ENCODE assay signal across 14 cellular contexts in genomic region chr6:56356431-56356830, GRCh38.
A peak's percentile ranks its signal among the peaks of the same experiment; 100 is the strongest.
DNase-seq lines count a peak whose midpoint lies in the region; ATAC-seq and TF ChIP-seq lines count a peak whose summit lies in the region.
"Had no signal": no experiment of that assay in that cellular context is flagged by ENCODE, and none has a peak within 500 bp of the region (broad histone marks: within the 10 kb centered on the region; RNA-seq: fewer than 3 reads in every experiment).

No MANE protein-coding gene starts in this region.

- H3K4me1 ChIP-seq in GM23338 (ENCODE audit: insufficient read depth) (no peaks in the 10 kb centered on the region), stomach smooth muscle (ENCODE audit: control insufficient read depth, insufficient read depth, low read length) (peaks cover 14% of the 10 kb centered on the region)

- H3K4me3 ChIP-seq in GM23338 (no peak overlapping the region), fibroblast of pulmonary artery (replicated peaks; ENCODE audit: low read depth, low read length) (no peak overlapping the region), stomach smooth muscle (ENCODE audit: low read length in 2 of 2) (no peak overlapping the region)

- no peaks in the 10 kb centered on the region for H3K9me2 ChIP-seq in GM23338 (ENCODE audit: insufficient read depth)

- H3K27me3 Mint-ChIP-seq in GM23338 (ENCODE audit: insufficient read depth, low read depth, poor library complexity), result no peaks in the 10 kb centered on the region

- H3K36me3 ChIP-seq in GM23338 (ENCODE audit: insufficient read depth) (no peaks in the 10 kb centered on the region), stomach smooth muscle (ENCODE audit: control insufficient read depth in 2 of 2, insufficient read depth in 2 of 2, low read length in 2 of 2) (no peaks in the 10 kb centered on the region)

- TF ChIP-seq CTCF in GM23338 (conservative IDR thresholded peaks at IDR 0.05; ENCODE audit: low read depth in 2 of 2) (no peak), fibroblast of pulmonary artery (IDR thresholded peaks at IDR 0.05; ENCODE audit: low read length, missing control alignments) (no peak)

- H3K27ac ChIP-seq in GM23338 (ENCODE audit: low read depth) (no peak overlapping the region), adipose tissue (ENCODE audit: low read depth, low read length) (peak overlapping the region; percentile 55), stomach smooth muscle (ENCODE audit: low read length) (peak overlapping the region; percentile 3)

- H3K79me2 ChIP-seq in GM23338 (replicated peaks; ENCODE audit: insufficient read depth), result no peaks in the 10 kb centered on the region

- WGBS in adipose tissue, 3 donors, result 38 to 53% (median 47%) methylated on average over 2 of the region's 2 CpGs

- H3K4me3 Mint-ChIP-seq in GM23338, result no peak overlapping the region
- H3K4me3 Mint-ChIP-seq: activated naive CD4-positive, alpha-beta T cell treated with anti-CD3 and anti-CD28 coated beads for 36 hours had no signal

- no peak overlapping the region for H3K4me2 ChIP-seq in GM23338

- no peaks in the 10 kb centered on the region for H4K20me1 ChIP-seq in GM23338 (replicated peaks; ENCODE audit: insufficient read depth)

- H3K9ac ChIP-seq in stomach smooth muscle (ENCODE audit: low read length in 2 of 2), result no peak overlapping the region

- peak; percentile 21 for DNase-seq in GM23338 (ENCODE audit: low spot score)
- peak; percentile 73 for DNase-seq in fibroblast of pulmonary artery (ENCODE audit: low read depth)
- no peak for DNase-seq in activated CD4-positive, alpha-beta T cell treated with anti-CD3 and anti-CD28 coated beads for 48 hours
- no peak for DNase-seq in DMS153 treated with DMSO at 0.1 percent for 48 hours (lab: John Stamatoyannopoulos, UW; ENCODE audit: unreplicated experiment)
- DNase-seq in nucleus accumbens (lab: John Stamatoyannopoulos, UW), result no peak
- DNase-seq in Kasumi-1 (lab: John Stamatoyannopoulos, UW), result no peak
- DNase-seq: activated CD4-positive, CD25-positive, alpha-beta regulatory T cell treated with anti-CD3 and anti-CD28 coated beads, Interleukin-2, amount 50 U/mL, for 72 hours; activated CD8-positive, alpha-beta memory T cell treated with anti-CD3 and anti-CD28 coated beads, Interleukin-2, amount 50 U/mL, for 48 hours; activated naive CD4-positive, alpha-beta T cell treated with anti-CD3 and anti-CD28 coated beads for 36 hours; Karpas-422; NCI-H187; RPMI8226 had no signal

- 0 out of 3 replicates have a peak, but pooled peaks cover 2% of the 10 kb centered on the region for H3K36me3 Mint-ChIP-seq in GM23338 (ENCODE audit: low read depth)

- no peaks in the 10 kb centered on the region for H3K27me3 ChIP-seq in GM23338 (ENCODE audit: insufficient read depth)
- no peaks in the 10 kb centered on the region for H3K27me3 ChIP-seq in stomach smooth muscle (ENCODE audit: control insufficient read depth in 1 of 2, insufficient read depth in 2 of 2, low read length in 2 of 2)

- no peaks in the 10 kb centered on the region for H3F3A ChIP-seq in GM23338 (replicated peaks; ENCODE audit: low read depth)

- no peaks in the 10 kb centered on the region for H3K9me3 ChIP-seq in stomach smooth muscle (ENCODE audit: control insufficient read depth in 2 of 2, low read length in 2 of 2)

- H3K4me1 Mint-ChIP-seq in GM23338, result no peaks in the 10 kb centered on the region; the same call in 2 of the 3 replicates

- H2AFZ ChIP-seq in GM23338, result no peak overlapping the region

- H3K9me3 Mint-ChIP-seq in GM23338, result peaks cover 17% of the 10 kb centered on the region; the same call in 2 of the 3 replicates

- no peak for ATAC-seq in GM23338

- H3K27ac Mint-ChIP-seq in GM23338, result no peak overlapping the region
- H3K27ac Mint-ChIP-seq: activated naive CD4-positive, alpha-beta T cell treated with anti-CD3 and anti-CD28 coated beads for 36 hours had no signal

TF ChIP-seq in GM23338, 12 proteins besides CTCF, POLR2A, EP300 and RAD21 (continues in another document):
- no peak for TF ChIP-seq ZNF462 (CRISPR knock-in tag; IDR thresholded peaks at IDR 0.05)
- no peak for TF ChIP-seq ZNF114 (CRISPR knock-in tag; IDR thresholded peaks at IDR 0.05)
- no peak for TF ChIP-seq NANOG (IDR thresholded peaks at IDR 0.05; ENCODE audit: borderline replicate concordance)
- no peak for TF ChIP-seq STAT1 (IDR thresholded peaks at IDR 0.05; ENCODE audit: unreplicated experiment)
- no peak for TF ChIP-seq POLR2AphosphoS5 (IDR thresholded peaks at IDR 0.05; ENCODE audit: low read depth)
- TF ChIP-seq EZH2 (IDR thresholded peaks at IDR 0.05; ENCODE audit: low read depth, unreplicated experiment), result no peak
- no peak for TF ChIP-seq REST (IDR thresholded peaks at IDR 0.05; ENCODE audit: unreplicated experiment)

Comparison
In these comparisons a context has a peak if more than half of its experiments do, and no peak if none do; other contexts are left out.
1. DNase-seq: peak in GM23338 (single experiment) and fibroblast of pulmonary artery (single experiment); none in activated CD4-positive, alpha-beta T cell treated with anti-CD3 and anti-CD28 coated beads for 48 hours (single experiment), DMS153 treated with DMSO at 0.1 percent for 48 hours (single experiment), nucleus accumbens (0 of 56) and Kasumi-1 (0 of 2).